Comparison of ENCODE assay signal across 2 cellular contexts in the genomic region with DNA sequence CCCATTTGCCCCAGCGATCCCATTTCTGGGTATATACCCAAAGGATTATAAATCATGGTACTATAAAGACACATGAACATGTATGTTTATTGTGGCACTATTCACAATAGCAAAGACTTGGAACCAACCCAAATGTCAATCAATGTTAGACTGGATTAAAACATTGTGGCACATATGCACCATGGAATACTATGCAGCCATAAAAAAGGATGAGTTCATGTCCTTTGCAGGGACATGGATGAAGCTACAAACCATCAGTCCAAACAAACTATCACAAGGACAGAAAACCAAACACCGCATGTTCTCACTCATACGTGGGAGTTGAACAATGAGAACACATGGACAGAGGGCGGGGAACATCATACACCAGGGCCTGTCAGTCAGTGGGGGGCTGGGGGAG. TPM values are rescaled to one million over a fixed set of nuclear protein-coding genes. Genes with fewer than 3 reads are reported as not detected.
DNase-seq lines count a peak whose midpoint lies in the region; ATAC-seq, FAIRE-seq and TF ChIP-seq lines count a peak whose summit lies in the region.
"Not testable (repeated sequence)": the region's sequence is repeated elsewhere in the genome, so short reads cannot be mapped to it uniquely, and the experiment has no call there.

No MANE protein-coding gene starts in this region.

- H3K9me3 ChIP-seq in HEK293 (ENCODE audit: control insufficient read depth, insufficient read depth, low read depth, low read length); K562 (replicated peaks; ENCODE audit: control insufficient read depth, insufficient read depth, low read depth, low read length): not testable (repeated sequence)

- not testable (repeated sequence) for FAIRE-seq in K562 (lab: Jason Lieb, UNC)

- H3K4me2 ChIP-seq in K562 (ENCODE audit: insufficient read depth, low read length), result not testable (repeated sequence)

- not testable (repeated sequence) for H3K4me3 ChIP-seq in HEK293 (ENCODE audit: low read depth, low read length); K562

- CTCF ChIA-PET in HEK293 (lab: Yijun Ruan, JAX), result interaction anchor here (0.6 kb wide), 1 partner anchor 10 kb away, joined by 6 read pairs; no protein-coding TSS in a partner anchor
- CTCF ChIA-PET in K562 (lab: Yijun Ruan, JAX; ENCODE audit: low intra/inter-chr PET ratio), result not testable (repeated sequence)

- not testable (repeated sequence) for TF ChIP-seq EP300 in K562 (IDR thresholded peaks at IDR 0.05; ENCODE audit: low read length)

- H2AFZ ChIP-seq in K562 (ENCODE audit: low read depth, low read length), result not testable (repeated sequence)

- not testable (repeated sequence) for TF ChIP-seq POLR2A in K562 (conservative IDR thresholded peaks at IDR 0.05)

- H3K4me1 ChIP-seq in HEK293 (ENCODE audit: control insufficient read depth, insufficient read depth, low read length); K562 (replicated peaks in 1 of 2; ENCODE audit: control insufficient read depth in 2 of 2, insufficient read depth in 2 of 2, low read length in 2 of 2): not testable (repeated sequence)

- BruUV-seq in K562 (replicated peaks; lab: Mats Ljungman, UMichigan), result not testable (repeated sequence)

- intact Hi-C loops in K562 (cut with micrococcal nuclease), result not testable (repeated sequence)

- 6% methylated on average over 4 of the region's 4 CpGs for WGBS in K562 (ENCODE audit: insufficient coverage, low coverage, missing lambda C conversion rate)

- POLR2A ChIA-PET in HEK293 (lab: Yijun Ruan, JAX); K562 (lab: Yijun Ruan, JAX): not testable (repeated sequence)

- H3K36me3 ChIP-seq in HEK293 (ENCODE audit: control insufficient read depth in 2 of 2, insufficient read depth in 1 of 2, low read length in 2 of 2); K562 (ENCODE audit: control insufficient read depth, insufficient read depth, low read length): not testable (repeated sequence)

- TF ChIP-seq CTCF in HEK293 (tag by site-specific recombination; IDR thresholded peaks at IDR 0.05); K562 (IDR thresholded peaks at IDR 0.05 in 2 of 3, conservative IDR thresholded peaks at IDR 0.05 in 1 of 3; ENCODE audit: insufficient read depth in 2 of 3, low read depth in 1 of 3, low read length in 3 of 3): not testable (repeated sequence)

- H4K20me1 ChIP-seq in K562 (replicated peaks; ENCODE audit: control insufficient read depth, insufficient read depth, low read length), result not testable (repeated sequence)

- not testable (repeated sequence) for H3K79me2 ChIP-seq in K562 (ENCODE audit: control insufficient read depth, insufficient read depth, low read length)

- not testable (repeated sequence) for H3K9ac ChIP-seq in K562 (ENCODE audit: insufficient read depth in 1 of 2, low read depth in 2 of 2, low read length in 2 of 2)

- TF ChIP-seq RAD21 in K562 (CRISPR knock-in tag; conservative IDR thresholded peaks at IDR 0.05 in 1 of 2, IDR thresholded peaks at IDR 0.05 in 1 of 2), result not testable (repeated sequence)

- in situ Hi-C loops in K562 (cut with MboI), result not testable (repeated sequence)

- H3K27ac ChIP-seq in HEK293 (ENCODE audit: extremely low read depth, low read depth, low read length); K562 (ENCODE audit: extremely low read depth, low read depth, low read length): not testable (repeated sequence)

- not testable (repeated sequence) for ATAC-seq in K562

- not testable (repeated sequence) for H3K27me3 ChIP-seq in K562 (ENCODE audit: control insufficient read depth in 2 of 2, insufficient read depth in 2 of 2, low read length in 2 of 2)

- not testable (repeated sequence) for H3K9me1 ChIP-seq in K562 (ENCODE audit: control insufficient read depth, insufficient read depth, low read length)

- DNase-seq in K562 (ENCODE audit: extremely low read depth in 1 of 4, low spot score in 3 of 4), result not testable (repeated sequence)

TF ChIP-seq in HEK293, 187 proteins besides CTCF, POLR2A, EP300 and RAD21:
- TF ChIP-seq ZNF146 (tag by site-specific recombination; IDR thresholded peaks at IDR 0.05) (peak; percentile 91), ZNF280D (tag by site-specific recombination; IDR thresholded peaks at IDR 0.05) (0 out of 2 replicates have a peak, but pooled peaks have one; percentile 17)
TF ChIP-seq in HEK293: peak in this region for 2; not testable (repeated sequence) for 185.

TF ChIP-seq in K562, 482 proteins besides CTCF, POLR2A, EP300 and RAD21:
- peak; percentile 74 for TF ChIP-seq ZNF146 (CRISPR knock-in tag; IDR thresholded peaks at IDR 0.05; ENCODE audit: unreplicated experiment)

RNA-seq across cellular contexts. Expression of gene EFNB1, which starts 47.5 kb away (rescaled TPM):
- total RNA-seq in K562 (2011; cell fraction: chromatin; rRNA removed; ENCODE audit: low replicate concordance), result 0.93 and 2.6 TPM in 2 replicates
- 3.4 and 4.2 TPM in 2 replicates for total RNA-seq in K562 (2011; cell fraction: nucleolus; rRNA removed)
- total RNA-seq in K562 (2011; cell fraction: nucleoplasm; rRNA removed), result 2.8 and 3.4 TPM in 2 replicates
- total RNA-seq in K562 (2014; rRNA removed) (1.9 and 2.2 TPM in 2 replicates), K562 (2014; rRNA removed; fragmentation: Illumina TruSeq; extraction: Trizol) (0.41 and 0.51 TPM in 2 replicates), K562 (2015; rRNA removed; fragmentation: Illumina TruSeq; extraction: Trizol) (0.75 and 0.91 TPM in 2 replicates), K562 (2021) (2.1 TPM in 2 replicates)
- polyA plus RNA-seq in K562 (2011; rRNA removed) (1.1 and 1.5 TPM in 2 replicates), K562 (2014; fragmentation: Illumina TruSeq; extraction: Trizol) (0.88 and 1.3 TPM in 2 replicates), K562 (2014; fragmentation: Nextera tagmentation; extraction: Ambion mirVana) (under 1 TPM in 1 of 2 experiments, not detected in 1; 0.01 TPM), K562 (2014; rRNA removed) (1.5 and 1.6 TPM in 2 replicates)
- 1.8 and 2.9 TPM in 2 replicates for polyA plus RNA-seq in K562 (2011; cell fraction: cytosol; rRNA removed)
- 1.3 and 1.5 TPM in 2 replicates for polyA plus RNA-seq in K562 (2011; cell fraction: nucleus; rRNA removed)
- 1.0 and 1.1 TPM in 2 replicates for polyA plus RNA-seq in K562 (2012)
- polyA minus RNA-seq in K562 (2011; rRNA and poly(A)+ RNA removed), result 0.70 and 0.99 TPM in 2 replicates
- 1.5 and 2.2 TPM in 2 replicates for polyA minus RNA-seq in K562 (2011; cell fraction: cytosol; rRNA and poly(A)+ RNA removed)
- 0.81 and 1.00 TPM in 2 replicates for polyA minus RNA-seq in K562 (2011; cell fraction: nucleus; rRNA and poly(A)+ RNA removed)
